28 cellular contexts compared by ENCODE assay signal in the genomic region with DNA sequence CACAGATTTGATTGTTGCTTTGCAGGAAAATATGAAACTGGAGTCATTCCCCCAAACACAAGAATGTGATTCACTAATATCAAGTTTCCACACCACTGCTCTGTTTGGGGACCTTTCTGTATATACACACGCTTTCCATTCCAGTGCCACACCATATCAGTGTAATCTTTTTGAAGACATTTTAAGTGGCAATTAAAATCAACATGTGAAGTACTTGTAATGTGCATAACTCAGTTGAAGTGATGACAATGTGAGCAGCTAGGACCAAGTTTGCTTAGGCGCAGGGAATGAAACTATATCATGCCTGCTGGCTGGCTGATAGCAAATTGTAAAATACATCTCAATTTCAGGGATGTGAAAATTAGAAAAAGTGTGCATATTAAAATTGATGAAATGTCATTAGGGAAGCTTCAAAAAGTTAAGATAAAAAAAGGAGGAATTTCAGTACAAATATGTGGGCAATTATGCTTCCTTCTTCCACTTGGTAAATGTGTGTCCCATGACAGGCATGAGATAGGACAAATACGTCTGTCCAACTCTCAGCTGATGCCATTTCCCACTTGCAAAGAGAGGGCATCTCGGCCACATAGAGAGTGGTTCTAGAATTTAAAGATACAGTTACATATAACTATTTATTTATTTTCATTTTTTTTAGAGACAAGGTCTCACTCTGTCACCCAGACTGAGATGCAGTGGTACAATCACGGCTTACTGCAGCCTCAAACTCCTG. TPM values are rescaled to one million over a fixed set of nuclear protein-coding genes. Genes with fewer than 3 reads are reported as not detected.
"Had no signal": no experiment of that assay in that cellular context is flagged by ENCODE, and none has a peak within 500 bp of the region (broad histone marks: within the 10 kb centered on the region; RNA-seq: fewer than 3 reads in every experiment).

No MANE protein-coding gene starts in this region.

- H3K4me3 Mint-ChIP-seq: activated naive CD4-positive, alpha-beta T cell treated with anti-CD3 and anti-CD28 coated beads, Interleukin-2, amount 10 ng/mL, durations not matched to agents 7 days and 5 days; activated naive CD8-positive, alpha-beta T cell treated with anti-CD3 and anti-CD28 coated beads, Interleukin-2, amount 50 U/mL, for 24 hours; brain; naive thymus-derived CD4-positive, alpha-beta T cell; neural progenitor cell; type B pancreatic cell had no signal

- H3K4me1 Mint-ChIP-seq: activated naive CD4-positive, alpha-beta T cell treated with anti-CD3 and anti-CD28 coated beads, Interleukin-2, amount 10 ng/mL, durations not matched to agents 7 days and 5 days; activated naive CD8-positive, alpha-beta T cell treated with anti-CD3 and anti-CD28 coated beads, Interleukin-2, amount 50 U/mL, for 24 hours; brain had no signal

- H3K9me3 Mint-ChIP-seq: type B pancreatic cell had no signal

- H3K9ac ChIP-seq: neural progenitor cell had no signal

- H3K9me3 ChIP-seq: prostate gland, stomach, testis had no signal

- ATAC-seq: activated naive CD8-positive, alpha-beta T cell treated with anti-CD3 and anti-CD28 coated beads, Interleukin-2, amount 50 U/mL, for 24 hours; naive thymus-derived CD4-positive, alpha-beta T cell; sciatic nerve had no signal

- H3K36me3 Mint-ChIP-seq: activated naive CD4-positive, alpha-beta T cell treated with anti-CD3 and anti-CD28 coated beads, Interleukin-2, amount 10 ng/mL, durations not matched to agents 7 days and 5 days; brain; naive thymus-derived CD4-positive, alpha-beta T cell; neural progenitor cell; type B pancreatic cell had no signal

- FAIRE-seq: colon, endometrium, frontal cortex, kidney had no signal

- DNase-seq: activated CD4-positive, alpha-beta T cell treated with anti-CD3 and anti-CD28 coated beads for 1 hour; activated CD8-positive, alpha-beta memory T cell treated with anti-CD3 and anti-CD28 coated beads for 24 hours; activated CD8-positive, alpha-beta memory T cell treated with anti-CD3 and anti-CD28 coated beads, Interleukin-2, amount 50 U/mL, for 48 hours; activated effector memory CD4-positive, alpha-beta T cell treated with Interleukin-2 at 50 U/mL for 16 hours; activated naive CD4-positive, alpha-beta T cell treated with anti-CD3 and anti-CD28 coated beads, Interleukin-2, amount 10 ng/mL, durations not matched to agents 7 days and 5 days; activated naive CD8-positive, alpha-beta T cell treated with anti-CD3 and anti-CD28 coated beads, Interleukin-2, amount 50 U/mL, for 24 hours; activated T-cell treated with anti-CD3 and anti-CD28 coated beads, Interleukin-2, amount 50 U/mL, for 48 hours; anterior cingulate cortex; central memory CD4-positive, alpha-beta T cell; erythroblast; heart left ventricle; kidney; mesendoderm; naive thymus-derived CD4-positive, alpha-beta T cell; stimulated activated CD4-positive, alpha-beta T cell treated with anti-CD3 and anti-CD28 coated beads, Interleukin-4, amount 100 ng/mL, for 1 hour; stomach; T-helper 2 cell; testis had no signal

- H3K27me3 Mint-ChIP-seq: activated naive CD4-positive, alpha-beta T cell treated with anti-CD3 and anti-CD28 coated beads, Interleukin-2, amount 10 ng/mL, durations not matched to agents 7 days and 5 days; activated naive CD8-positive, alpha-beta T cell treated with anti-CD3 and anti-CD28 coated beads, Interleukin-2, amount 50 U/mL, for 24 hours had no signal

- H3K27me3 ChIP-seq: heart left ventricle, neural progenitor cell, testis had no signal

- H3K36me3 ChIP-seq: heart left ventricle, neural progenitor cell, prostate gland, stomach had no signal

- H3K4me1 ChIP-seq: prostate gland, stomach, testis had no signal

- H3K27ac ChIP-seq: heart left ventricle, neural progenitor cell, prostate gland, stomach, testis, VCaP had no signal

- H3K27ac Mint-ChIP-seq: activated naive CD4-positive, alpha-beta T cell treated with anti-CD3 and anti-CD28 coated beads, Interleukin-2, amount 10 ng/mL, durations not matched to agents 7 days and 5 days; activated naive CD8-positive, alpha-beta T cell treated with anti-CD3 and anti-CD28 coated beads, Interleukin-2, amount 50 U/mL, for 24 hours; brain; naive thymus-derived CD4-positive, alpha-beta T cell; neural progenitor cell; type B pancreatic cell had no signal

- H3K4me3 ChIP-seq: heart left ventricle, neural progenitor cell, prostate gland, smooth muscle cell, stomach, testis had no signal

RNA-seq across cellular contexts. Expression of gene HSPB8, which starts 43.7 kb away (rescaled TPM):
- total RNA-seq: naive thymus-derived CD4-positive, alpha-beta T cell had no signal
- polyA plus RNA-seq: naive thymus-derived CD4-positive, alpha-beta T cell had no signal
